12 cellular contexts compared by ENCODE assay signal in genomic region chr3:151976211-151977050, GRCh38.
A peak's percentile ranks its signal among the peaks of the same experiment; 100 is the strongest.
DNase-seq lines count a peak whose midpoint lies in the region; ATAC-seq, FAIRE-seq and TF ChIP-seq lines count a peak whose summit lies in the region.
"Had no signal": no experiment of that assay in that cellular context is flagged by ENCODE, and none has a peak within 500 bp of the region (broad histone marks: within the 10 kb centered on the region; RNA-seq: fewer than 3 reads in every experiment).

No MANE protein-coding gene starts in this region.

- no peaks in the 10 kb centered on the region for H3K9me1 ChIP-seq in endothelial cell of umbilical vein (replicated peaks; ENCODE audit: control insufficient read depth, extremely low read depth, insufficient read depth, low read length)

- ATAC-seq in PC-3 (peak; percentile 94), HG02763 (IDR thresholded peaks at IDR 0.05; ENCODE audit: unreplicated experiment) (no peak)
- ATAC-seq: right cardiac atrium had no signal

- intact Hi-C loops in PC-3 (cut with micrococcal nuclease) (loop anchor here (1.0 to 5.0 kb wide), 5 partner anchors 46 to 542 kb away; partner anchors contain the start of gene MBNL1), endothelial cell of umbilical vein (cut with micrococcal nuclease) (loop anchor here (1.0 to 5.0 kb wide), 9 partner anchors 50 to 354 kb away; partner anchors contain the start of gene MBNL1), CD14-positive monocyte (cut with micrococcal nuclease) (no loop called here)

- CTCF ChIA-PET in PC-3 (lab: Charles Lee): interaction anchor here (1.2 kb wide), 1 partner anchor 50 kb away, joined by 9 read pairs; no protein-coding TSS in a partner anchor
- CTCF ChIA-PET in endothelial cell of umbilical vein (lab: Charles Lee): interaction anchor here (0.6 to 1.3 kb wide), 9 partner anchors 8 to 509 kb away, joined by 3 to 12 read pairs (median 3); no protein-coding TSS in a partner anchor

- H3K36me3 ChIP-seq in GM06990 (ENCODE audit: control insufficient read depth, insufficient read depth, low read length) (no peaks in the 10 kb centered on the region), PC-3 (ENCODE audit: low read depth, low read length) (no peaks in the 10 kb centered on the region), endothelial cell of umbilical vein (ENCODE audit: control insufficient read depth in 2 of 2, extremely low read depth in 1 of 2, insufficient read depth in 2 of 2, low read length in 2 of 2) (no peaks in the 10 kb centered on the region)
- H3K36me3 ChIP-seq: transverse colon had no signal

- peak overlapping the region; percentile 88 for H3K27ac ChIP-seq in PC-3 (ENCODE audit: low read length)
- H3K27ac ChIP-seq in endothelial cell of umbilical vein (ENCODE audit: insufficient read depth, low read depth, low read length): peak overlapping the region; percentile 90
- H3K27ac ChIP-seq: transverse colon had no signal

- H3K27me3 ChIP-seq in GM06990 (replicated peaks; ENCODE audit: control insufficient read depth, insufficient read depth, low read length) (no peaks in the 10 kb centered on the region), PC-3 (ENCODE audit: low read length) (no peaks in the 10 kb centered on the region), endothelial cell of umbilical vein (ENCODE audit: control insufficient read depth in 2 of 2, insufficient read depth in 2 of 2, low read length in 2 of 2) (no peaks in the 10 kb centered on the region)
- H3K27me3 ChIP-seq: transverse colon had no signal

- no peak overlapping the region for H3K4me3 Mint-ChIP-seq in CD14-positive monocyte

- POLR2A ChIA-PET in PC-3 (lab: Charles Lee; ENCODE audit: unreplicated experiment) (interaction anchor here (0.5 to 0.7 kb wide), 2 partner anchors 49 to 1563 kb away, joined by 6 to 13 read pairs; no protein-coding TSS in a partner anchor), endothelial cell of umbilical vein (lab: Charles Lee) (no interaction called here)

- BruUV-seq in PC-3 (replicated peaks; lab: Mats Ljungman, UMichigan) (no TSS peak), endothelial cell of umbilical vein (replicated peaks; lab: Mats Ljungman, UMichigan) (TSS peak; percentile 94)

- TF ChIP-seq CTCF in GM06990 (IDR thresholded peaks at IDR 0.05; ENCODE audit: insufficient read depth, low read length, poor library complexity, severe bottlenecking) (no peak), PC-3 (conservative IDR thresholded peaks at IDR 0.05; ENCODE audit: low read depth, low read length) (no peak; the same call in 1 of the 2 replicates), endothelial cell of umbilical vein (IDR thresholded peaks at IDR 0.05; ENCODE audit: extremely low read depth in 1 of 2, insufficient read depth in 1 of 2, low read depth in 1 of 2, low read length in 2 of 2) (no peak), CD14-positive monocyte (IDR thresholded peaks at IDR 0.05) (no peak)

- H3K27me3 Mint-ChIP-seq in CD14-positive monocyte (ENCODE audit: low read depth in 3 of 3): peaks cover 0 to 3% (median 2%) of the 10 kb centered on the region in 3 donors

- peak; percentile 1 for DNase-seq in GM06990 (ENCODE audit: extremely low read depth, insufficient read length)
- peak; percentile 98 for DNase-seq in PC-3
- DNase-seq in endothelial cell of umbilical vein (ENCODE audit: low read depth, low spot score): peak; percentile 99
- DNase-seq in renal cortical epithelial cell (ENCODE audit: low read depth): peak; percentile 100
- no peak for DNase-seq in globus pallidus (ENCODE audit: low spot score)
- DNase-seq in DMS153 treated with DMSO at 0.1 percent for 48 hours (lab: John Stamatoyannopoulos, UW; ENCODE audit: unreplicated experiment): no peak
- no peak for DNase-seq in CD14-positive monocyte (ENCODE audit: low spot score)
- DNase-seq: activated T-cell treated with anti-CD3 and anti-CD28 coated beads for 4 hours, head of caudate nucleus, right cardiac atrium, transverse colon had no signal

- H3K9me3 ChIP-seq in PC-3 (ENCODE audit: low read length): no peaks in the 10 kb centered on the region
- H3K9me3 ChIP-seq in endothelial cell of umbilical vein (replicated peaks; ENCODE audit: control insufficient read depth, insufficient read depth, low read length): no peaks in the 10 kb centered on the region
- H3K9me3 ChIP-seq: transverse colon had no signal

- FAIRE-seq in endothelial cell of umbilical vein (lab: Jason Lieb, UNC): peak; percentile 97

- H3K9me2 ChIP-seq in PC-3 (replicated peaks; ENCODE audit: low read length): no peaks in the 10 kb centered on the region

- H3K4me1 ChIP-seq in PC-3 (ENCODE audit: insufficient read depth, low read length) (peaks cover 58% of the 10 kb centered on the region), endothelial cell of umbilical vein (ENCODE audit: control insufficient read depth, extremely low read depth, insufficient read depth, low read length) (peaks cover 32% of the 10 kb centered on the region)

- TF ChIP-seq POLR2A in endothelial cell of umbilical vein (IDR thresholded peaks at IDR 0.05; ENCODE audit: low read depth, low read length): no peak

- no peaks in the 10 kb centered on the region for H3K79me2 ChIP-seq in PC-3 (ENCODE audit: low read length)
- H3K79me2 ChIP-seq in endothelial cell of umbilical vein (ENCODE audit: control insufficient read depth, insufficient read depth, low read length): no peaks in the 10 kb centered on the region

- H3K9ac ChIP-seq in PC-3 (ENCODE audit: low read length) (peak overlapping the region; percentile 14; the same call in 1 of the 2 replicates), endothelial cell of umbilical vein (replicated peaks; ENCODE audit: extremely low read depth, insufficient read depth, low read length) (peak overlapping the region; percentile 32)

- no peak overlapping the region for H3K27ac Mint-ChIP-seq in CD14-positive monocyte

- H3K4me2 ChIP-seq in PC-3 (ENCODE audit: low read length) (peak overlapping the region; percentile 70), endothelial cell of umbilical vein (ENCODE audit: insufficient read depth, low read length) (peak overlapping the region; percentile 50)

- no peak overlapping the region for H3K4me3 ChIP-seq in GM06990 (replicated peaks; ENCODE audit: low read depth, low read length)
- H3K4me3 ChIP-seq in PC-3 (ENCODE audit: low read length): peak overlapping the region; percentile 30; the same call in 1 of the 2 replicates
- H3K4me3 ChIP-seq in endothelial cell of umbilical vein (replicated peaks in 1 of 3; ENCODE audit: insufficient read depth in 1 of 3, low read depth in 1 of 3, low read length in 3 of 3): peak overlapping the region in 1 of 3 experiments; percentile 3
- H3K4me3 ChIP-seq: transverse colon had no signal

- H3K4me1 Mint-ChIP-seq in CD14-positive monocyte: no peaks in the 10 kb centered on the region

- dilution Hi-C loops in endothelial cell of umbilical vein (cut with MboI; ENCODE audit: extremely low pct_ligation_motif_present, low sequenced_read_pairs): no loop called here

- H3K9me3 Mint-ChIP-seq in CD14-positive monocyte: peaks cover 0 to 3% (median 2%) of the 10 kb centered on the region in 7 donors

- H2AFZ ChIP-seq in PC-3 (ENCODE audit: low read length) (no peak overlapping the region), endothelial cell of umbilical vein (ENCODE audit: low read depth, low read length) (no peak overlapping the region)

- no peaks in the 10 kb centered on the region for H3F3A ChIP-seq in PC-3 (ENCODE audit: low read length, unreplicated experiment)

- no peaks in the 10 kb centered on the region for H4K20me1 ChIP-seq in PC-3 (ENCODE audit: low read length)
- H4K20me1 ChIP-seq in endothelial cell of umbilical vein (replicated peaks; ENCODE audit: control insufficient read depth, extremely low read depth, insufficient read depth, low read length): no peaks in the 10 kb centered on the region

- no peaks in the 10 kb centered on the region for H3K36me3 Mint-ChIP-seq in CD14-positive monocyte

TF ChIP-seq in endothelial cell of umbilical vein, 7 proteins besides CTCF, POLR2A, EP300 and RAD21:
- TF ChIP-seq MYC (IDR thresholded peaks at IDR 0.05; ENCODE audit: low read depth, low read length) (no peak), GATA2 (IDR thresholded peaks at IDR 0.05; ENCODE audit: insufficient read depth, insufficient read length, low read depth, low read length) (peak; percentile 85), EZH2 (IDR thresholded peaks at IDR 0.05; ENCODE audit: borderline replicate concordance, low read depth, low read length, severe bottlenecking) (no peak), MAX (IDR thresholded peaks at IDR 0.05; ENCODE audit: insufficient read depth, insufficient read length) (no peak), JUN (IDR thresholded peaks at IDR 0.05; ENCODE audit: borderline replicate concordance, insufficient read depth, insufficient read length, low read depth) (peak; percentile 94), POLR2AphosphoS5 (IDR thresholded peaks at IDR 0.05; ENCODE audit: insufficient read depth, low read depth, low read length) (peak; percentile 85), FOS (IDR thresholded peaks at IDR 0.05; ENCODE audit: borderline replicate concordance, insufficient read depth, low read length) (peak; percentile 94)

Comparison
In these comparisons a context has a peak if more than half of its experiments do, and no peak if none do; other contexts are left out.
1. DNase-seq: peak in GM06990 (single experiment), PC-3 (single experiment), endothelial cell of umbilical vein (single experiment) and renal cortical epithelial cell (single experiment); none in globus pallidus (single experiment), DMS153 treated with DMSO at 0.1 percent for 48 hours (single experiment) and CD14-positive monocyte (single experiment).
2. intact Hi-C loops: an anchor here in PC-3 (1.0 to 5.0 kb wide) and endothelial cell of umbilical vein (1.0 to 5.0 kb wide); none called in CD14-positive monocyte.